In genomic region chr1:155175281-155175926, GRCh38 we compare ENCODE assay signal across 9 cellular contexts. TPM values are rescaled to one million over a fixed set of nuclear protein-coding genes. Genes with fewer than 3 reads are reported as not detected.
A peak's percentile ranks its signal among the peaks of the same experiment; 100 is the strongest.
DNase-seq lines count a peak whose midpoint lies in the region; ATAC-seq and TF ChIP-seq lines count a peak whose summit lies in the region.
"Had no signal": no experiment of that assay in that cellular context is flagged by ENCODE, and none has a peak within 500 bp of the region (broad histone marks: within the 10 kb centered on the region; RNA-seq: fewer than 3 reads in every experiment).

No MANE protein-coding gene starts in this region.

- no peak for DNase-seq in stimulated activated naive CD8-positive, alpha-beta T cell treated with anti-CD3 and anti-CD28 coated beads, Interleukin-15, Interleukin-2, amounts not matched to agents 100 U/mL and 50 U/mL, for 24 hours
- no peak for DNase-seq in activated T-helper 1 cell treated with anti-CD3 and anti-CD28 coated beads, Interleukin-12 subunit alpha, Interleukin-12 subunit beta, Interleukin-2, Interleukin-4 antibody, amounts not matched to agents 30 ng/mL and 10 ng/mL and 1 ng/mL, durations not matched to agents 14 hours and 24 hours and 36 hours (ENCODE audit: low spot score)
- no peak for DNase-seq in kidney epithelial cell (ENCODE audit: low read depth)
- DNase-seq in caudate nucleus (lab: John Stamatoyannopoulos, UW), result no peak
- no peak for DNase-seq in NOMO-1 treated with DMSO at 0.1 percent for 48 hours (lab: John Stamatoyannopoulos, UW; ENCODE audit: unreplicated experiment)

- H3K9me3 Mint-ChIP-seq in stimulated activated naive CD8-positive, alpha-beta T cell treated with anti-CD3 and anti-CD28 coated beads, Interleukin-15, Interleukin-2, amounts not matched to agents 100 ng/mL and 50 ng/mL, for 24 hours, result no peaks in the 10 kb centered on the region
- no peaks in the 10 kb centered on the region for H3K9me3 Mint-ChIP-seq in activated T-helper 1 cell treated with anti-CD3 and anti-CD28 coated beads, Interleukin-12 subunit alpha, Interleukin-12 subunit beta, Interleukin-2, Interleukin-4 antibody, amounts not matched to agents 30 ng/mL and 10 ng/mL and 1 ng/mL, durations not matched to agents 14 hours and 24 hours and 36 hours

- no peaks in the 10 kb centered on the region for H3K27me3 Mint-ChIP-seq in stimulated activated naive CD8-positive, alpha-beta T cell treated with anti-CD3 and anti-CD28 coated beads, Interleukin-15, Interleukin-2, amounts not matched to agents 100 ng/mL and 50 ng/mL, for 24 hours
- H3K27me3 Mint-ChIP-seq in activated T-helper 1 cell treated with anti-CD3 and anti-CD28 coated beads, Interleukin-12 subunit alpha, Interleukin-12 subunit beta, Interleukin-2, Interleukin-4 antibody, amounts not matched to agents 30 ng/mL and 10 ng/mL and 1 ng/mL, durations not matched to agents 14 hours and 24 hours and 36 hours (ENCODE audit: insufficient read depth), result peaks cover 2% of the 10 kb centered on the region

- H3K4me1 Mint-ChIP-seq in stimulated activated naive CD8-positive, alpha-beta T cell treated with anti-CD3 and anti-CD28 coated beads, Interleukin-15, Interleukin-2, amounts not matched to agents 100 ng/mL and 50 ng/mL, for 24 hours (ENCODE audit: low read depth), result peaks cover 55% of the 10 kb centered on the region
- H3K4me1 Mint-ChIP-seq in activated T-helper 1 cell treated with anti-CD3 and anti-CD28 coated beads, Interleukin-12 subunit alpha, Interleukin-12 subunit beta, Interleukin-2, Interleukin-4 antibody, amounts not matched to agents 30 ng/mL and 10 ng/mL and 1 ng/mL, durations not matched to agents 14 hours and 24 hours and 36 hours (ENCODE audit: low read depth), result peaks cover 44% of the 10 kb centered on the region

- intact Hi-C loops in activated T-helper 1 cell treated with anti-CD3 and anti-CD28 coated beads, Interleukin-12 subunit alpha, Interleukin-12 subunit beta, Interleukin-2, Interleukin-4 antibody, amounts not matched to agents 30 ng/mL and 10 ng/mL and 1 ng/mL, durations not matched to agents 14 hours and 24 hours and 36 hours (cut with micrococcal nuclease), result loop anchor here (10.0 kb wide), 1 partner anchor 571 kb away; the partner anchor contains the start of gene ADAR

- H3K27ac ChIP-seq in caudate nucleus (ENCODE audit: low read depth, low read length), result no peak overlapping the region
- H3K27ac ChIP-seq: neutrophil had no signal

- no peak for ATAC-seq in stimulated activated naive CD8-positive, alpha-beta T cell treated with anti-CD3 and anti-CD28 coated beads, Interleukin-15, Interleukin-2, amounts not matched to agents 100 U/mL and 50 U/mL, for 24 hours
- ATAC-seq in HG02588 (IDR thresholded peaks at IDR 0.05; ENCODE audit: unreplicated experiment), result no peak
- ATAC-seq in GM19035 (IDR thresholded peaks at IDR 0.05; ENCODE audit: unreplicated experiment), result no peak

- peaks cover 8% of the 10 kb centered on the region for H3K36me3 ChIP-seq in kidney epithelial cell (ENCODE audit: control insufficient read depth, insufficient read depth, low read length)
- H3K36me3 ChIP-seq: neutrophil had no signal

- TF ChIP-seq CTCF in kidney epithelial cell (IDR thresholded peaks at IDR 0.05; ENCODE audit: insufficient read depth, low read length, poor library complexity, severe bottlenecking), result no peak

- H3K27ac Mint-ChIP-seq in stimulated activated naive CD8-positive, alpha-beta T cell treated with anti-CD3 and anti-CD28 coated beads, Interleukin-15, Interleukin-2, amounts not matched to agents 100 ng/mL and 50 ng/mL, for 24 hours, result no peak overlapping the region
- H3K27ac Mint-ChIP-seq in activated T-helper 1 cell treated with anti-CD3 and anti-CD28 coated beads, Interleukin-12 subunit alpha, Interleukin-12 subunit beta, Interleukin-2, Interleukin-4 antibody, amounts not matched to agents 30 ng/mL and 10 ng/mL and 1 ng/mL, durations not matched to agents 14 hours and 24 hours and 36 hours, result no peak overlapping the region

- peak overlapping the region; percentile 98 for H3K4me3 Mint-ChIP-seq in stimulated activated naive CD8-positive, alpha-beta T cell treated with anti-CD3 and anti-CD28 coated beads, Interleukin-15, Interleukin-2, amounts not matched to agents 100 ng/mL and 50 ng/mL, for 24 hours
- H3K4me3 Mint-ChIP-seq in activated T-helper 1 cell treated with anti-CD3 and anti-CD28 coated beads, Interleukin-12 subunit alpha, Interleukin-12 subunit beta, Interleukin-2, Interleukin-4 antibody, amounts not matched to agents 30 ng/mL and 10 ng/mL and 1 ng/mL, durations not matched to agents 14 hours and 24 hours and 36 hours, result peak overlapping the region; percentile 96

- no peaks in the 10 kb centered on the region for H3K27me3 ChIP-seq in kidney epithelial cell (ENCODE audit: control insufficient read depth, insufficient read depth, low read length)

- peaks cover 25% of the 10 kb centered on the region for H3K36me3 Mint-ChIP-seq in stimulated activated naive CD8-positive, alpha-beta T cell treated with anti-CD3 and anti-CD28 coated beads, Interleukin-15, Interleukin-2, amounts not matched to agents 100 ng/mL and 50 ng/mL, for 24 hours (ENCODE audit: low read depth)
- peaks cover 32% of the 10 kb centered on the region for H3K36me3 Mint-ChIP-seq in activated T-helper 1 cell treated with anti-CD3 and anti-CD28 coated beads, Interleukin-12 subunit alpha, Interleukin-12 subunit beta, Interleukin-2, Interleukin-4 antibody, amounts not matched to agents 30 ng/mL and 10 ng/mL and 1 ng/mL, durations not matched to agents 14 hours and 24 hours and 36 hours (ENCODE audit: low read depth)

- H3K4me3 ChIP-seq in kidney epithelial cell (ENCODE audit: low read depth, low read length), result peak overlapping the region; percentile 85

RNA-seq across cellular contexts. Expression of gene TRIM46, which starts 1.8 kb away (rescaled TPM):
- 10.2 and 12.6 TPM in 2 replicates for total RNA-seq in activated T-helper 1 cell treated with anti-CD3 and anti-CD28 coated beads, Interleukin-12 subunit alpha, Interleukin-12 subunit beta, Interleukin-2, Interleukin-4 antibody, amounts not matched to agents 30 ng/mL and 10 ng/mL and 1 ng/mL, durations not matched to agents 14 hours and 24 hours and 36 hours
- total RNA-seq in kidney epithelial cell, result 7.1 and 9.1 TPM in 2 replicates

RNA-seq across cellular contexts. Expression of gene KRTCAP2, which starts 2.3 kb away (rescaled TPM):
- 230 and 238 TPM in 2 replicates for total RNA-seq in activated T-helper 1 cell treated with anti-CD3 and anti-CD28 coated beads, Interleukin-12 subunit alpha, Interleukin-12 subunit beta, Interleukin-2, Interleukin-4 antibody, amounts not matched to agents 30 ng/mL and 10 ng/mL and 1 ng/mL, durations not matched to agents 14 hours and 24 hours and 36 hours
- total RNA-seq in kidney epithelial cell, result 207 and 241 TPM in 2 replicates

RNA-seq across cellular contexts. Expression of gene THBS3, which starts 32.3 kb away (rescaled TPM):
- 9.7 and 10.0 TPM in 2 replicates for total RNA-seq in activated T-helper 1 cell treated with anti-CD3 and anti-CD28 coated beads, Interleukin-12 subunit alpha, Interleukin-12 subunit beta, Interleukin-2, Interleukin-4 antibody, amounts not matched to agents 30 ng/mL and 10 ng/mL and 1 ng/mL, durations not matched to agents 14 hours and 24 hours and 36 hours
- 51.5 and 58.1 TPM in 2 replicates for total RNA-seq in kidney epithelial cell

RNA-seq across cellular contexts. Expression of gene MTX1, which starts 33.1 kb away (rescaled TPM):
- 61.8 and 62.3 TPM in 2 replicates for total RNA-seq in activated T-helper 1 cell treated with anti-CD3 and anti-CD28 coated beads, Interleukin-12 subunit alpha, Interleukin-12 subunit beta, Interleukin-2, Interleukin-4 antibody, amounts not matched to agents 30 ng/mL and 10 ng/mL and 1 ng/mL, durations not matched to agents 14 hours and 24 hours and 36 hours
- total RNA-seq in kidney epithelial cell, result 79.3 and 84.3 TPM in 2 replicates

RNA-seq across cellular contexts. Expression of gene DPM3, which starts 35.1 kb away (rescaled TPM):
- 43.7 and 45.1 TPM in 2 replicates for total RNA-seq in activated T-helper 1 cell treated with anti-CD3 and anti-CD28 coated beads, Interleukin-12 subunit alpha, Interleukin-12 subunit beta, Interleukin-2, Interleukin-4 antibody, amounts not matched to agents 30 ng/mL and 10 ng/mL and 1 ng/mL, durations not matched to agents 14 hours and 24 hours and 36 hours
- total RNA-seq in kidney epithelial cell, result 36.4 and 74.9 TPM in 2 replicates
